ENCODE assay signal across 19 cellular contexts in genomic region chr9:79302002-79302401, GRCh38.
"Had no signal": no experiment of that assay in that cellular context is flagged by ENCODE, and none has a peak within 500 bp of the region (broad histone marks: within the 10 kb centered on the region; RNA-seq: fewer than 3 reads in every experiment).

No MANE protein-coding gene starts in this region.

- H3K9me3 ChIP-seq: colonic mucosa, esophagus squamous epithelium, pancreas, right lobe of liver, spleen, tibial artery, upper lobe of left lung, uterus had no signal

- H3K36me3 ChIP-seq: colonic mucosa, esophagus squamous epithelium, pancreas, right lobe of liver, spleen, tibial artery, upper lobe of left lung, uterus had no signal

- H3K27ac ChIP-seq: colonic mucosa, esophagus squamous epithelium, foreskin keratinocyte, hepatocyte, pancreas, right lobe of liver, spleen, tibial artery, upper lobe of left lung, uterus had no signal

- H3K4me2 ChIP-seq: hepatocyte had no signal

- FAIRE-seq: pancreas had no signal

- ATAC-seq: foreskin keratinocyte; left colon; natural killer cell; pancreas; right lobe of liver; stimulated activated memory B cell treated with anti-CD40 and anti-IgM and Interleukin-4, amounts not matched to agents 10 μg/mL and 1 μg/mL and 100 μg/mL, for 72 hours had no signal

- H3K79me2 ChIP-seq: hepatocyte had no signal

- H2AFZ ChIP-seq: hepatocyte had no signal

- H3K27me3 ChIP-seq: colonic mucosa, foreskin keratinocyte, hepatocyte, pancreas, right lobe of liver, spleen, upper lobe of left lung, uterus had no signal

- H3K4me3 ChIP-seq: colonic mucosa, esophagus squamous epithelium, hepatocyte, pancreas, right lobe of liver, spleen, tibial artery, upper lobe of left lung, uterus had no signal

- H3K4me1 ChIP-seq: colonic mucosa, esophagus squamous epithelium, foreskin keratinocyte, pancreas, right lobe of liver, spleen, tibial artery, upper lobe of left lung, uterus had no signal

- DNase-seq: colonic mucosa; dermis blood vessel endothelial cell; esophagus squamous epithelium; head of caudate nucleus; left colon; natural killer cell; occipital lobe; pancreas; right lobe of liver; spleen; stimulated activated CD4-positive, alpha-beta T cell treated with anti-CD3 and anti-CD28 coated beads, Interleukin-15, amount 100 ng/mL, for 24 hours; stimulated activated CD4-positive, alpha-beta T cell treated with anti-CD3 and anti-CD28 coated beads, Interleukin-1b, Interleukin-23, amount 100 ng/mL, for 48 hours; stimulated activated CD4-positive, alpha-beta T cell treated with anti-CD3 and anti-CD28 coated beads, Interleukin-4, amount 100 ng/mL, for 24 hours; tibial artery; upper lobe of left lung; uterus had no signal
